In the genomic region with DNA sequence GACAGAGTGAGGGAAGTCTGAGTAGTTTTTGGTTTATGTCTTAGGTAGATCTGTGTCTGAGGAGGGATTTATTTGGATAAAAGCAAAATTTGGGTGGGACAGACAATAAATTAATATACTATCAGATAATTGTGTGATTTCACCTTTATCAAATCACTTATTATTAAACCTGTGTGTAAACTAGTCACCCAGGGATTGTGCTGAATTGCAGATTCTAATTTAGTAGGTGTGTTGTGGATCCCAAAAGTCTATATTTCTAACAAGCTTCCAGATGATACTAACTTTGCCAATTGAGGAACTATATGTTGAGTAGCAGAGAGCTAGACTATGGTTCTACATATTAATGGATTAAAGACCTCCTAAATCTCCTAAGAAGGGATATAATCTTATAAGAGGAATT, we compare ENCODE assay signal across 34 cellular contexts.
"Had no signal": no experiment of that assay in that cellular context is flagged by ENCODE, and none has a peak within 500 bp of the region (broad histone marks: within the 10 kb centered on the region; RNA-seq: fewer than 3 reads in every experiment).

No MANE protein-coding gene starts in this region.

- H3K4me3 ChIP-seq: MG63 had no signal

- H3K4me2 ChIP-seq: KMS-11 had no signal

- H3K9ac ChIP-seq: KMS-11 had no signal

- H3K36me3 ChIP-seq: MG63 had no signal

- DNase-seq: Karpas-422, Kasumi-1, MG63, MM.1S, MV-4-11, NCI-H1048, NCI-H1092, NCI-H1092 treated with DMSO at 0.1 percent for 48 hours, NCI-H1105, NCI-H1105 treated with DMSO at 0.1 percent for 48 hours, NCI-H1417, NCI-H1417 treated with DMSO at 0.1 percent for 48 hours, NCI-H1436, NCI-H1436 treated with DMSO at 0.1 percent for 48 hours, NCI-H146, NCI-H1694, NCI-H1694 treated with DMSO at 0.1 percent for 48 hours, NCI-H187, NCI-H187 treated with DMSO at 0.1 percent for 48 hours, NCI-H1930, NCI-H2029, NCI-H2029 treated with DMSO at 0.1 percent for 48 hours, NCI-H2081, NCI-H2081 treated with DMSO at 0.1 percent for 48 hours, NCI-H2107, NCI-H2171, NCI-H2171 treated with DMSO at 0.1 percent for 48 hours, NCI-H2227 treated with DMSO at 0.1 percent for 48 hours, NCI-H226, NCI-H345, NCI-H446, NCI-H446 treated with DMSO at 0.1 percent for 48 hours, NCI-H510A had no signal

- H3K9me3 ChIP-seq: MG63 had no signal

- H3K27me3 ChIP-seq: MG63 had no signal

- H3K27ac ChIP-seq: KMS-11 had no signal
